ENCODE assay signal across 12 cellular contexts in genomic region chr1:24640288-24640687, GRCh38. TPM values are rescaled to one million over a fixed set of nuclear protein-coding genes. Genes with fewer than 3 reads are reported as not detected.
A peak's percentile ranks its signal among the peaks of the same experiment; 100 is the strongest.
DNase-seq lines count a peak whose midpoint lies in the region; ATAC-seq and TF ChIP-seq lines count a peak whose summit lies in the region.
"Had no signal": no experiment of that assay in that cellular context is flagged by ENCODE, and none has a peak within 500 bp of the region (broad histone marks: within the 10 kb centered on the region; RNA-seq: fewer than 3 reads in every experiment).

No MANE protein-coding gene starts in this region.

- H3K4me2 ChIP-seq in Karpas-422 (ENCODE audit: low read depth, low read length, poor library complexity, severe bottlenecking): no peak overlapping the region
- H3K4me2 ChIP-seq: GM23338 had no signal

- H3K9ac ChIP-seq in endodermal cell (ENCODE audit: extremely low read depth, low read length, poor library complexity, severe bottlenecking) (no peak overlapping the region), Karpas-422 (ENCODE audit: low read length) (no peak overlapping the region)

- peaks cover 18% of the 10 kb centered on the region for H3K36me3 Mint-ChIP-seq in activated naive CD4-positive, alpha-beta T cell treated with anti-CD3 and anti-CD28 coated beads for 36 hours (ENCODE audit: low read depth)
- peaks cover 4% of the 10 kb centered on the region for H3K36me3 Mint-ChIP-seq in endodermal cell (ENCODE audit: low read depth)
- H3K36me3 Mint-ChIP-seq in stimulated activated memory B cell treated with anti-CD40 and anti-IgM and Interleukin-4, amounts not matched to agents 10 μg/mL and 1 μg/mL and 100 μg/mL, for 72 hours: no peaks in the 10 kb centered on the region

- no peak for TF ChIP-seq CTCF in endodermal cell (conservative IDR thresholded peaks at IDR 0.05)
- no peak for TF ChIP-seq CTCF in BE2C (IDR thresholded peaks at IDR 0.05; ENCODE audit: low read depth, low read length)

- no peak overlapping the region for H2AFZ ChIP-seq in Karpas-422 (ENCODE audit: low read length)
- H2AFZ ChIP-seq: GM23338 had no signal

- no peaks in the 10 kb centered on the region for H3K9me3 ChIP-seq in endodermal cell (ENCODE audit: control insufficient read depth, low read length)
- H3K9me3 ChIP-seq in BE2C: no peaks in the 10 kb centered on the region
- no peaks in the 10 kb centered on the region for H3K9me3 ChIP-seq in Karpas-422 (ENCODE audit: low read length)
- H3K9me3 ChIP-seq: BLaER1 treated with 17β-estradiol and CSF1 and Interleukin-3, amounts not matched to agents 10 nM and 100 nM had no signal

- no peak overlapping the region for H3K27ac ChIP-seq in endodermal cell (ENCODE audit: low read depth, low read length)
- no peak overlapping the region for H3K27ac ChIP-seq in Karpas-422 (ENCODE audit: low read length)
- H3K27ac ChIP-seq: skin epidermis had no signal

- peaks cover 5% of the 10 kb centered on the region for H3K36me3 ChIP-seq in endodermal cell (ENCODE audit: control insufficient read depth, insufficient read depth, low read length)
- peaks cover 1% of the 10 kb centered on the region for H3K36me3 ChIP-seq in BE2C
- H3K36me3 ChIP-seq in Karpas-422 (ENCODE audit: insufficient read depth, low read length): peaks cover 10% of the 10 kb centered on the region

- no peak for ATAC-seq in stimulated activated memory B cell treated with anti-CD40 and anti-IgM and Interleukin-4, amounts not matched to agents 10 μg/mL and 1 μg/mL and 100 μg/mL, for 72 hours
- ATAC-seq in HG02870 (IDR thresholded peaks at IDR 0.05; ENCODE audit: unreplicated experiment): no peak
- ATAC-seq: GM23338 had no signal

- H3K27ac Mint-ChIP-seq in activated naive CD4-positive, alpha-beta T cell treated with anti-CD3 and anti-CD28 coated beads for 36 hours: peak overlapping the region; percentile 98
- no peak overlapping the region for H3K27ac Mint-ChIP-seq in endodermal cell
- peak overlapping the region; percentile 91 for H3K27ac Mint-ChIP-seq in stimulated activated memory B cell treated with anti-CD40 and anti-IgM and Interleukin-4, amounts not matched to agents 10 μg/mL and 1 μg/mL and 100 μg/mL, for 72 hours

- no peak for DNase-seq in activated naive CD4-positive, alpha-beta T cell treated with anti-CD3 and anti-CD28 coated beads for 36 hours
- no peak for DNase-seq in activated naive CD4-positive, alpha-beta T cell (lab: John Stamatoyannopoulos, UW)
- DNase-seq in NCI-H2171 treated with DMSO at 0.1 percent for 48 hours (lab: John Stamatoyannopoulos, UW): peak; percentile 53
- DNase-seq in endodermal cell: peak; percentile 73
- no peak for DNase-seq in BE2C
- no peak for DNase-seq in Karpas-422
- DNase-seq: NCI-H1436 had no signal

- H3K9me3 Mint-ChIP-seq in activated naive CD4-positive, alpha-beta T cell treated with anti-CD3 and anti-CD28 coated beads for 36 hours: no peaks in the 10 kb centered on the region
- H3K9me3 Mint-ChIP-seq in endodermal cell: no peaks in the 10 kb centered on the region
- H3K9me3 Mint-ChIP-seq in stimulated activated memory B cell treated with anti-CD40 and anti-IgM and Interleukin-4, amounts not matched to agents 10 μg/mL and 1 μg/mL and 100 μg/mL, for 72 hours: no peaks in the 10 kb centered on the region
- H3K9me3 Mint-ChIP-seq: GM23338 had no signal

- peaks cover 25% of the 10 kb centered on the region for H3K79me2 ChIP-seq in Karpas-422 (ENCODE audit: low read length)

- intact Hi-C loops in activated naive CD4-positive, alpha-beta T cell treated with anti-CD3 and anti-CD28 coated beads for 36 hours (cut with micrococcal nuclease): loop anchor here (10.0 kb wide), 1 partner anchor 1085 kb away; the partner anchor contains the start of gene ID3

- no peaks in the 10 kb centered on the region for H3K27me3 Mint-ChIP-seq in activated naive CD4-positive, alpha-beta T cell treated with anti-CD3 and anti-CD28 coated beads for 36 hours (ENCODE audit: low read depth)
- H3K27me3 Mint-ChIP-seq in endodermal cell (ENCODE audit: insufficient read depth): peaks cover 4% of the 10 kb centered on the region
- no peaks in the 10 kb centered on the region for H3K27me3 Mint-ChIP-seq in stimulated activated memory B cell treated with anti-CD40 and anti-IgM and Interleukin-4, amounts not matched to agents 10 μg/mL and 1 μg/mL and 100 μg/mL, for 72 hours

- H3K4me3 Mint-ChIP-seq in activated naive CD4-positive, alpha-beta T cell treated with anti-CD3 and anti-CD28 coated beads for 36 hours: peak overlapping the region; percentile 9
- H3K4me3 Mint-ChIP-seq in endodermal cell: no peak overlapping the region
- no peak overlapping the region for H3K4me3 Mint-ChIP-seq in stimulated activated memory B cell treated with anti-CD40 and anti-IgM and Interleukin-4, amounts not matched to agents 10 μg/mL and 1 μg/mL and 100 μg/mL, for 72 hours

- CTCF ChIA-PET in activated naive CD4-positive, alpha-beta T cell treated with anti-CD3 and anti-CD28 coated beads for 36 hours (lab: Charles Lee): interaction anchor here (5.7 kb wide), 1 partner anchor 440 kb away, joined by 46 read pairs; no protein-coding TSS in a partner anchor

- H3K4me1 ChIP-seq in endodermal cell (ENCODE audit: control insufficient read depth, insufficient read depth, low read length) (no peaks in the 10 kb centered on the region), BE2C (no peaks in the 10 kb centered on the region), Karpas-422 (ENCODE audit: low read length) (peaks cover 20% of the 10 kb centered on the region)

- H3K4me1 Mint-ChIP-seq in activated naive CD4-positive, alpha-beta T cell treated with anti-CD3 and anti-CD28 coated beads for 36 hours (ENCODE audit: low read depth): peaks cover 28% of the 10 kb centered on the region
- peaks cover 21% of the 10 kb centered on the region for H3K4me1 Mint-ChIP-seq in endodermal cell
- H3K4me1 Mint-ChIP-seq in stimulated activated memory B cell treated with anti-CD40 and anti-IgM and Interleukin-4, amounts not matched to agents 10 μg/mL and 1 μg/mL and 100 μg/mL, for 72 hours: peaks cover 31% of the 10 kb centered on the region

- H3K27me3 ChIP-seq in endodermal cell (ENCODE audit: control insufficient read depth, insufficient read depth, low read length, poor library complexity, severe bottlenecking) (peaks cover 6% of the 10 kb centered on the region), BE2C (no peaks in the 10 kb centered on the region), Karpas-422 (ENCODE audit: low read length) (no peaks in the 10 kb centered on the region)
- H3K27me3 ChIP-seq: BLaER1 treated with 17β-estradiol and CSF1 and Interleukin-3, amounts not matched to agents 10 nM and 100 nM had no signal

- H3K4me3 ChIP-seq in endodermal cell (ENCODE audit: low read length) (no peak overlapping the region), BE2C (ENCODE audit: low read depth, low read length) (no peak overlapping the region), Karpas-422 (ENCODE audit: low read length) (no peak overlapping the region)
- H3K4me3 ChIP-seq: GM23338, skin epidermis had no signal

- 91 to 93% methylated on average over 4 to 7 of the region's 7 CpGs for WGBS in endodermal cell (ENCODE audit: insufficient coverage in 1 of 2, insufficient read length in 1 of 2), 2 experiments

- peaks cover 20% of the 10 kb centered on the region for H4K20me1 ChIP-seq in Karpas-422 (ENCODE audit: insufficient read depth, low read depth, low read length)

- no peaks in the 10 kb centered on the region for H3K9me2 ChIP-seq in Karpas-422 (replicated peaks; ENCODE audit: insufficient read depth, low read length)

RNA-seq across cellular contexts. Expression of gene SRRM1, which starts 2.8 kb away (rescaled TPM):
- 100 to 1,000 TPM; 226 to 235 TPM for total RNA-seq in activated naive CD4-positive, alpha-beta T cell treated with anti-CD3 and anti-CD28 coated beads for 36 hours
- 100 to 1,000 TPM; 233 to 293 TPM for total RNA-seq in endodermal cell
- 164 TPM for polyA plus RNA-seq in endodermal cell (2013, experiment 1 of 2)
- 150 TPM for polyA plus RNA-seq in endodermal cell (2013, experiment 2 of 2)
- polyA plus RNA-seq in BE2C (2012; ENCODE audit: insufficient read depth, insufficient read length, low read depth): 41.5 TPM
- total RNA-seq in Karpas-422 (2014; rRNA removed; shearing (Covaris generic); ENCODE audit: low replicate concordance): 54.3 and 98.5 TPM in 2 replicates

Comparison
In these comparisons a context has a peak if more than half of its experiments do, and no peak if none do; other contexts are left out.
1. DNase-seq: peak in NCI-H2171 treated with DMSO at 0.1 percent for 48 hours (single experiment) and endodermal cell (single experiment); none in activated naive CD4-positive, alpha-beta T cell treated with anti-CD3 and anti-CD28 coated beads for 36 hours (single experiment), activated naive CD4-positive, alpha-beta T cell (0 of 4), BE2C (single experiment) and Karpas-422 (single experiment).